Comparison of ENCODE assay signal across 8 cellular contexts in the genomic region with DNA sequence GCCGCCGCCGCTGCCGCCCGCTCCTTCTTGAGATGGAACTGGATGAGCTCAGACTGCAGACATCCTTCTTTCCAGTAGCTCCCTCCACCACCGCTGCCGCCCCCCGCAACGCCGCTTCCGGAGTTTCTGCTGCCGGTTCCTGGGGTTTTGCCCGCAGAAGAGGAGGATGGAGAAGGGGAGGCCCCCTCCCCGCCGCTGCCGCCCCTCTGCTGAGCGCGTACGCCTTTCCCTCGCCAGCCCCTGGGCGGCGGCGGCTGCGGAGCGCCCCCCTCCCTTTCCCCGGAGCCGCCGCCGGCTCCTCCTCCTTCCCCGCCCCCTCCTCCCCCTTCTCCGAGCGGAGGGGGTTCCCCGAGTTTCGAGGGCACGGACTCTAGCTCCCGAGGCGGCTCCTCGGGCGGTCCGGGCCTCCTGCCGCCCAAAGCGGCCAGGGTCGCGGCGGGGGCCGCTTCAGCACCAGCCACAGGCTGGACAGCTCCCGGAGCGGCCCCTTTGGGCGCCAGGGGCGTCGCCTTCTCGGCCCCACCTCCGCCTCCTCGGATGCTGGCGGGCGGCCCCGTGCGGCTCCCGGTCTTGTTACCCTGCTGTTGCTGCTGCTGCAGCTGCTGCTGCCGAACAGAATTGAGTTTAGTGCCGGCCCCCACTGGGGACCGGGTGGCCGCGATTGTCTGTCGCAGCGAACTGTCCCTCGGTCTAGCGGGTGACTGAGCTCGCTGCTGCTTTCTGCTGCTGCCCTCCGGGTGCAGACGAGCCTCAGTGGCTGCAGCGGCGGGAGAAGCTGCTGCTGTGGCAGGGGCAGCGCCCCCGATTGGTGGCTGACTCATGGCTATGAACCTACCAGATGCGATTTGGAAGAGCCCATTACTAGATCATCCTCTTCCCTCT. TPM values are rescaled to one million over a fixed set of nuclear protein-coding genes. Genes with fewer than 3 reads are reported as not detected.
A peak's percentile ranks its signal among the peaks of the same experiment; 100 is the strongest.
DNase-seq lines count a peak whose midpoint lies in the region; ATAC-seq, FAIRE-seq and TF ChIP-seq lines count a peak whose summit lies in the region.

No MANE protein-coding gene starts in this region.

- peaks cover 2% of the 10 kb centered on the region for H3K9me1 ChIP-seq in K562 (ENCODE audit: control insufficient read depth, insufficient read depth, low read length)

- FAIRE-seq in GM12892 (lab: Jason Lieb, UNC) (no peak), K562 (lab: Jason Lieb, UNC) (no peak)

- no peak for TF ChIP-seq CTCF in NB4 (IDR thresholded peaks at IDR 0.05; ENCODE audit: low read depth, low read length)
- TF ChIP-seq CTCF in K562 (IDR thresholded peaks at IDR 0.05 in 2 of 3, conservative IDR thresholded peaks at IDR 0.05 in 1 of 3; ENCODE audit: insufficient read depth in 2 of 3, low read depth in 1 of 3, low read length in 3 of 3): 0 out of 6 replicates have a peak, but pooled peaks of 1 of the 3 experiments have one; percentile 5

- intact Hi-C loops in K562 (cut with micrococcal nuclease): no loop called here

- peak; percentile 67 for DNase-seq in GM12892 (ENCODE audit: insufficient read length)
- peak; percentile 78 for DNase-seq in NB4 (ENCODE audit: low read depth)
- DNase-seq in T-helper 9 cell: peak; percentile 65
- DNase-seq in K562 (ENCODE audit: extremely low read depth in 1 of 4, low spot score in 3 of 4): peak; percentile 34 to 76 (median 71)
- no peak for DNase-seq in GDM1 (lab: John Stamatoyannopoulos, UW)

- CTCF ChIA-PET in K562 (lab: Yijun Ruan, JAX; ENCODE audit: low intra/inter-chr PET ratio): interaction anchor here (0.6 kb wide), 1 partner anchor 329 kb away, joined by 4 read pairs; no protein-coding TSS in a partner anchor

- peaks cover 0 to 14% of the 10 kb centered on the region in 2 experiments; a peak in 2 of 5 replicates for H3K4me1 ChIP-seq in K562 (replicated peaks in 1 of 2; ENCODE audit: control insufficient read depth in 2 of 2, insufficient read depth in 2 of 2, low read length in 2 of 2)
- H3K4me1 ChIP-seq in iPS-18a (ENCODE audit: control insufficient read depth, low read depth, low read length): peaks cover 18% of the 10 kb centered on the region
- H3K4me1 ChIP-seq in skeletal muscle tissue (ENCODE audit: control insufficient read depth in 3 of 3, insufficient read depth in 3 of 3, low read length in 3 of 3): peaks cover 15 to 19% (median 15%) of the 10 kb centered on the region in 3 donors

- peak; percentile 68 for ATAC-seq in HG02588 (IDR thresholded peaks at IDR 0.05; ENCODE audit: unreplicated experiment)
- ATAC-seq in K562: peak; percentile 98

- H3K27ac ChIP-seq in K562 (ENCODE audit: extremely low read depth, low read depth, low read length): no peak overlapping the region
- H3K27ac ChIP-seq in iPS-18a (ENCODE audit: low read length): no peak overlapping the region
- no peak overlapping the region for H3K27ac ChIP-seq in skeletal muscle tissue (ENCODE audit: low read depth, low read length)

- H3K9ac ChIP-seq in K562 (ENCODE audit: insufficient read depth in 1 of 2, low read depth in 2 of 2, low read length in 2 of 2): peak overlapping the region in 1 of 2 experiments; percentile 45; a peak in 1 of 4 replicates
- H3K9ac ChIP-seq in iPS-18a (ENCODE audit: low read length): peak overlapping the region; percentile 38
- H3K9ac ChIP-seq in skeletal muscle tissue (ENCODE audit: low read depth in 1 of 3, low read length in 3 of 3): peak overlapping the region in 1 of 3 donors; percentile 43

- POLR2A ChIA-PET in K562 (lab: Yijun Ruan, JAX): interaction anchor here (0.6 kb wide), 1 partner anchor 325 kb away, joined by 3 read pairs; no protein-coding TSS in a partner anchor

- no TSS peak for BruUV-seq in K562 (replicated peaks; lab: Mats Ljungman, UMichigan)

- in situ Hi-C loops in K562 (cut with MboI): no loop called here

- H2AFZ ChIP-seq in K562 (ENCODE audit: low read depth, low read length): no peak overlapping the region

- H3K27me3 ChIP-seq in K562 (ENCODE audit: control insufficient read depth in 2 of 2, insufficient read depth in 2 of 2, low read length in 2 of 2): peaks cover 0 to 13% of the 10 kb centered on the region in 2 experiments; a peak in 2 of 5 replicates
- H3K27me3 ChIP-seq in iPS-18a (ENCODE audit: control insufficient read depth, insufficient read depth, low read length): peaks cover 15% of the 10 kb centered on the region
- peaks cover 21 to 29% (median 28%) of the 10 kb centered on the region in 3 donors for H3K27me3 ChIP-seq in skeletal muscle tissue (ENCODE audit: control insufficient read depth in 3 of 3, insufficient read depth in 3 of 3, low read length in 3 of 3)

- H3K9me3 ChIP-seq in K562 (replicated peaks; ENCODE audit: control insufficient read depth, insufficient read depth, low read depth, low read length) (no peaks in the 10 kb centered on the region), iPS-18a (ENCODE audit: control insufficient read depth, low read depth, low read length) (no peaks in the 10 kb centered on the region), skeletal muscle tissue (ENCODE audit: control insufficient read depth in 3 of 3, low read length in 3 of 3) (no peaks in the 10 kb centered on the region)

- no peaks in the 10 kb centered on the region for H3K36me3 ChIP-seq in K562 (ENCODE audit: control insufficient read depth, insufficient read depth, low read length)
- H3K36me3 ChIP-seq in iPS-18a (ENCODE audit: control insufficient read depth, low read depth, low read length): peaks cover 25% of the 10 kb centered on the region
- H3K36me3 ChIP-seq in skeletal muscle tissue (ENCODE audit: control insufficient read depth in 3 of 3, insufficient read depth in 3 of 3, low read length in 3 of 3): no peaks in the 10 kb centered on the region

- 8% methylated on average over 33 of the region's 76 CpGs for WGBS in K562 (ENCODE audit: insufficient coverage, low coverage, missing lambda C conversion rate)

- peak overlapping the region; percentile 21 for H3K4me2 ChIP-seq in K562 (ENCODE audit: insufficient read depth, low read length)

- no peaks in the 10 kb centered on the region for H4K20me1 ChIP-seq in K562 (replicated peaks; ENCODE audit: control insufficient read depth, insufficient read depth, low read length)

- no peak for TF ChIP-seq EP300 in K562 (IDR thresholded peaks at IDR 0.05; ENCODE audit: low read length)

- no peaks in the 10 kb centered on the region for H3K79me2 ChIP-seq in K562 (ENCODE audit: control insufficient read depth, insufficient read depth, low read length)

- H3K4me3 ChIP-seq in NB4 (ENCODE audit: low read depth, low read length) (peak overlapping the region; percentile 30), K562 (peak overlapping the region; percentile 19; the same call in 1 of the 2 replicates), iPS-18a (ENCODE audit: low read length) (peak overlapping the region; percentile 91), skeletal muscle tissue (ENCODE audit: low read length in 3 of 3) (peak overlapping the region; percentile 60 to 78 (median 73))

- no peak for TF ChIP-seq RAD21 in K562 (CRISPR knock-in tag; conservative IDR thresholded peaks at IDR 0.05 in 1 of 2, IDR thresholded peaks at IDR 0.05 in 1 of 2)

- TF ChIP-seq POLR2A in GM12892 (IDR thresholded peaks at IDR 0.05; ENCODE audit: low read depth, low read length): no peak
- no peak for TF ChIP-seq POLR2A in NB4 (IDR thresholded peaks at IDR 0.05; ENCODE audit: extremely low read depth, insufficient read length)
- no peak for TF ChIP-seq POLR2A in K562 (conservative IDR thresholded peaks at IDR 0.05)

TF ChIP-seq in K562, 482 proteins besides CTCF, POLR2A, EP300 and RAD21 (continues in another document):
- peak; percentile 95 for TF ChIP-seq REST (CRISPR knock-in tag; IDR thresholded peaks at IDR 0.05; ENCODE audit: low read depth)

RNA-seq across cellular contexts. Expression of gene KIAA0408, which starts 56.8 kb away (rescaled TPM):
- 0.15 TPM for polyA plus RNA-seq in GM12892 (2012; ENCODE audit: missing spikeins)
- not detected in 2 replicates for total RNA-seq in K562 (2011; cell fraction: chromatin; rRNA removed; ENCODE audit: low replicate concordance)
- not detected in 2 replicates for total RNA-seq in K562 (2011; cell fraction: nucleolus; rRNA removed)
- not detected in 2 replicates for total RNA-seq in K562 (2011; cell fraction: nucleoplasm; rRNA removed)
- not detected in 2 replicates for total RNA-seq in K562 (2014; rRNA removed)
- total RNA-seq in K562 (2014; rRNA removed; fragmentation: Illumina TruSeq; extraction: Trizol): not detected in 2 replicates
- not detected in 2 replicates for total RNA-seq in K562 (2015; rRNA removed; fragmentation: Illumina TruSeq; extraction: Trizol)
- total RNA-seq in K562 (2021): 0.11 TPM in 1 of 2 replicates, not detected in the other
- not detected in 2 replicates for polyA plus RNA-seq in K562 (2011; rRNA removed)
- polyA plus RNA-seq in K562 (2011; cell fraction: cytosol; rRNA removed): not detected in 2 replicates
- polyA plus RNA-seq in K562 (2011; cell fraction: nucleus; rRNA removed): not detected in 2 replicates
- polyA plus RNA-seq in K562 (2012): 0.03 TPM in 1 of 2 replicates, not detected in the other
- polyA plus RNA-seq in K562 (2014; fragmentation: Illumina TruSeq; extraction: Trizol): not detected in 2 replicates
- polyA plus RNA-seq in K562 (2014; fragmentation: Nextera tagmentation; extraction: Ambion mirVana): not detected
- polyA plus RNA-seq in K562 (2014; rRNA removed): not detected in 2 replicates
- polyA minus RNA-seq in K562 (2011; rRNA and poly(A)+ RNA removed): not detected in 2 replicates
- not detected in 2 replicates for polyA minus RNA-seq in K562 (2011; cell fraction: cytosol; rRNA and poly(A)+ RNA removed)
- not detected in 2 replicates for polyA minus RNA-seq in K562 (2011; cell fraction: nucleus; rRNA and poly(A)+ RNA removed)
- total RNA-seq in skeletal muscle tissue: 15.7 TPM

Comparison
In these comparisons a context has a peak if more than half of its experiments do, and no peak if none do; other contexts are left out.
1. H3K4me3 ChIP-seq: peak in every context shown above with its lines; median percentile 91 in iPS-18a; 73 in skeletal muscle tissue; 30 in NB4; 19 in K562.
2. RNA of gene KIAA0408, which starts 56.8 kb away (total RNA-seq): 15.7 TPM in skeletal muscle tissue (single experiment); 0.11 TPM in K562; every median in the first group is over 10 times any median in the second.